1 cellular context compared by ENCODE assay signal in genomic region chr16:19523559-19524355, GRCh38.
TF ChIP-seq lines count a peak whose summit lies in the region.

A gene with protein sequence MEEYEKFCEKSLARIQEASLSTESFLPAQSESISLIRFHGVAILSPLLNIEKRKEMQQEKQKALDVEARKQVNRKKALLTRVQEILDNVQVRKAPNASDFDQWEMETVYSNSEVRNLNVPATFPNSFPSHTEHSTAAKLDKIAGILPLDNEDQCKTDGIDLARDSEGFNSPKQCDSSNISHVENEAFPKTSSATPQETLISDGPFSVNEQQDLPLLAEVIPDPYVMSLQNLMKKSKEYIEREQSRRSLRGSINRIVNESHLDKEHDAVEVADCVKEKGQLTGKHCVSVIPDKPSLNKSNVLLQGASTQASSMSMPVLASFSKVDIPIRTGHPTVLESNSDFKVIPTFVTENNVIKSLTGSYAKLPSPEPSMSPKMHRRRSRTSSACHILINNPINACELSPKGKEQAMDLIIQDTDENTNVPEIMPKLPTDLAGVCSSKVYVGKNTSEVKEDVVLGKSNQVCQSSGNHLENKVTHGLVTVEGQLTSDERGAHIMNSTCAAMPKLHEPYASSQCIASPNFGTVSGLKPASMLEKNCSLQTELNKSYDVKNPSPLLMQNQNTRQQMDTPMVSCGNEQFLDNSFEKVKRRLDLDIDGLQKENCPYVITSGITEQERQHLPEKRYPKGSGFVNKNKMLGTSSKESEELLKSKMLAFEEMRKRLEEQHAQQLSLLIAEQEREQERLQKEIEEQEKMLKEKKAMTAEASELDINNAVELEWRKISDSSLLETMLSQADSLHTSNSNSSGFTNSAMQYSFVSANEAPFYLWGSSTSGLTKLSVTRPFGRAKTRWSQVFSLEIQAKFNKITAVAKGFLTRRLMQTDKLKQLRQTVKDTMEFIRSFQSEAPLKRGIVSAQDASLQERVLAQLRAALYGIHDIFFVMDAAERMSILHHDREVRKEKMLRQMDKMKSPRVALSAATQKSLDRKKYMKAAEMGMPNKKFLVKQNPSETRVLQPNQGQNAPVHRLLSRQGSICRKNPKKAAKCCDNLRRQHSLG (plus strand): TSS chr16:19523942. CDS start chr16:19527882, 3,940 bp downstream.

TF ChIP-seq in WTC11, 78 proteins besides CTCF, POLR2A, EP300 and RAD21 (continued from another document):
- TF ChIP-seq, protein P1, sequence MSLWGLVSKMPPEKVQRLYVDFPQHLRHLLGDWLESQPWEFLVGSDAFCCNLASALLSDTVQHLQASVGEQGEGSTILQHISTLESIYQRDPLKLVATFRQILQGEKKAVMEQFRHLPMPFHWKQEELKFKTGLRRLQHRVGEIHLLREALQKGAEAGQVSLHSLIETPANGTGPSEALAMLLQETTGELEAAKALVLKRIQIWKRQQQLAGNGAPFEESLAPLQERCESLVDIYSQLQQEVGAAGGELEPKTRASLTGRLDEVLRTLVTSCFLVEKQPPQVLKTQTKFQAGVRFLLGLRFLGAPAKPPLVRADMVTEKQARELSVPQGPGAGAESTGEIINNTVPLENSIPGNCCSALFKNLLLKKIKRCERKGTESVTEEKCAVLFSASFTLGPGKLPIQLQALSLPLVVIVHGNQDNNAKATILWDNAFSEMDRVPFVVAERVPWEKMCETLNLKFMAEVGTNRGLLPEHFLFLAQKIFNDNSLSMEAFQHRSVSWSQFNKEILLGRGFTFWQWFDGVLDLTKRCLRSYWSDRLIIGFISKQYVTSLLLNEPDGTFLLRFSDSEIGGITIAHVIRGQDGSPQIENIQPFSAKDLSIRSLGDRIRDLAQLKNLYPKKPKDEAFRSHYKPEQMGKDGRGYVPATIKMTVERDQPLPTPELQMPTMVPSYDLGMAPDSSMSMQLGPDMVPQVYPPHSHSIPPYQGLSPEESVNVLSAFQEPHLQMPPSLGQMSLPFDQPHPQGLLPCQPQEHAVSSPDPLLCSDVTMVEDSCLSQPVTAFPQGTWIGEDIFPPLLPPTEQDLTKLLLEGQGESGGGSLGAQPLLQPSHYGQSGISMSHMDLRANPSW (CRISPR knock-in tag; conservative IDR thresholded peaks at IDR 0.05; ENCODE audit: low read depth), result no peak
- TF ChIP-seq, protein P2, sequence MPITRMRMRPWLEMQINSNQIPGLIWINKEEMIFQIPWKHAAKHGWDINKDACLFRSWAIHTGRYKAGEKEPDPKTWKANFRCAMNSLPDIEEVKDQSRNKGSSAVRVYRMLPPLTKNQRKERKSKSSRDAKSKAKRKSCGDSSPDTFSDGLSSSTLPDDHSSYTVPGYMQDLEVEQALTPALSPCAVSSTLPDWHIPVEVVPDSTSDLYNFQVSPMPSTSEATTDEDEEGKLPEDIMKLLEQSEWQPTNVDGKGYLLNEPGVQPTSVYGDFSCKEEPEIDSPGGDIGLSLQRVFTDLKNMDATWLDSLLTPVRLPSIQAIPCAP (CRISPR knock-in tag; IDR thresholded peaks at IDR 0.05), result 0 out of 2 replicates have a peak, but pooled peaks have one; percentile 39
- TF ChIP-seq ZNF671 (CRISPR knock-in tag; IDR thresholded peaks at IDR 0.05) (no peak), EMX1 (CRISPR knock-in tag; IDR thresholded peaks at IDR 0.05) (no peak), CREM (CRISPR knock-in tag; IDR thresholded peaks at IDR 0.05) (peak; percentile 62; the same call in 1 of the 2 replicates), ETV6 (CRISPR knock-in tag; IDR thresholded peaks at IDR 0.05) (peak; percentile 54; the same call in 1 of the 2 replicates), NFE2L1 (CRISPR knock-in tag; IDR thresholded peaks at IDR 0.05) (peak; percentile 59; the same call in 1 of the 2 replicates), FOXP1 (CRISPR knock-in tag; IDR thresholded peaks at IDR 0.05; ENCODE audit: borderline replicate concordance) (peak; percentile 85), TEAD1 (CRISPR knock-in tag; IDR thresholded peaks at IDR 0.05) (0 out of 2 replicates have a peak, but pooled peaks have one; percentile 35), GABPB1 (CRISPR knock-in tag; IDR thresholded peaks at IDR 0.05) (peak; percentile 81), JUN (CRISPR knock-in tag; IDR thresholded peaks at IDR 0.05) (no peak)
- TF ChIP-seq, protein P3, sequence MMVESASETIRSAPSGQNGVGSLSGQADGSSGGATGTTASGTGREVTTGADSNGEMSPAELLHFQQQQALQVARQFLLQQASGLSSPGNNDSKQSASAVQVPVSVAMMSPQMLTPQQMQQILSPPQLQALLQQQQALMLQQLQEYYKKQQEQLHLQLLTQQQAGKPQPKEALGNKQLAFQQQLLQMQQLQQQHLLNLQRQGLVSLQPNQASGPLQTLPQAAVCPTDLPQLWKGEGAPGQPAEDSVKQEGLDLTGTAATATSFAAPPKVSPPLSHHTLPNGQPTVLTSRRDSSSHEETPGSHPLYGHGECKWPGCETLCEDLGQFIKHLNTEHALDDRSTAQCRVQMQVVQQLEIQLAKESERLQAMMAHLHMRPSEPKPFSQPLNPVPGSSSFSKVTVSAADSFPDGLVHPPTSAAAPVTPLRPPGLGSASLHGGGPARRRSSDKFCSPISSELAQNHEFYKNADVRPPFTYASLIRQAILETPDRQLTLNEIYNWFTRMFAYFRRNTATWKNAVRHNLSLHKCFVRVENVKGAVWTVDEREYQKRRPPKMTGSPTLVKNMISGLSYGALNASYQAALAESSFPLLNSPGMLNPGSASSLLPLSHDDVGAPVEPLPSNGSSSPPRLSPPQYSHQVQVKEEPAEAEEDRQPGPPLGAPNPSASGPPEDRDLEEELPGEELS (CRISPR knock-in tag; IDR thresholded peaks at IDR 0.05), result 0 out of 2 replicates have a peak, but pooled peaks have one; percentile 30
- TF ChIP-seq, protein P4, sequence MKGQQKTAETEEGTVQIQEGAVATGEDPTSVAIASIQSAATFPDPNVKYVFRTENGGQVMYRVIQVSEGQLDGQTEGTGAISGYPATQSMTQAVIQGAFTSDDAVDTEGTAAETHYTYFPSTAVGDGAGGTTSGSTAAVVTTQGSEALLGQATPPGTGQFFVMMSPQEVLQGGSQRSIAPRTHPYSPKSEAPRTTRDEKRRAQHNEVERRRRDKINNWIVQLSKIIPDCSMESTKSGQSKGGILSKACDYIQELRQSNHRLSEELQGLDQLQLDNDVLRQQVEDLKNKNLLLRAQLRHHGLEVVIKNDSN (CRISPR knock-in tag; IDR thresholded peaks at IDR 0.05), result no peak
